Comparison of ENCODE assay signal across 17 cellular contexts in genomic region chr21:36554411-36555157, GRCh38.
A peak's percentile ranks its signal among the peaks of the same experiment; 100 is the strongest.
DNase-seq lines count a peak whose midpoint lies in the region; TF ChIP-seq lines count a peak whose summit lies in the region.
"Had no signal": no experiment of that assay in that cellular context is flagged by ENCODE, and none has a peak within 500 bp of the region (broad histone marks: within the 10 kb centered on the region; RNA-seq: fewer than 3 reads in every experiment).

No MANE protein-coding gene starts in this region.

- no CpG with 5 or more reads among the region's 15 CpGs for WGBS in mesendoderm (ENCODE audit: extremely low coverage, insufficient coverage, low lambda C conversion rate)

- no peak overlapping the region for H3K9ac ChIP-seq in Karpas-422 (ENCODE audit: low read length)
- no peak overlapping the region for H3K9ac ChIP-seq in mesendoderm (ENCODE audit: low read length)

- H2AFZ ChIP-seq in Karpas-422 (ENCODE audit: low read length) = no peak overlapping the region

- H3K4me1 ChIP-seq in Karpas-422 (ENCODE audit: low read length) (no peaks in the 10 kb centered on the region), mesendoderm (ENCODE audit: control insufficient read depth, low read depth, low read length) (no peaks in the 10 kb centered on the region)
- H3K4me1 ChIP-seq: A549, HAP-1 had no signal

- no peak for TF ChIP-seq CTCF in type B pancreatic cell (conservative IDR thresholded peaks at IDR 0.05)

- H3K4me3 Mint-ChIP-seq in type B pancreatic cell = no peak overlapping the region
- H3K4me3 Mint-ChIP-seq: CD14-positive monocyte; CD8-positive, alpha-beta T cell; HFFc6 had no signal

- H3K4me1 Mint-ChIP-seq in type B pancreatic cell (ENCODE audit: unreplicated experiment) = peaks cover 23% of the 10 kb centered on the region

- no peak overlapping the region for H2AK5ac ChIP-seq in mesendoderm (ENCODE audit: low read length)

- H4K20me1 ChIP-seq in Karpas-422 (ENCODE audit: insufficient read depth, low read depth, low read length) = no peaks in the 10 kb centered on the region

- DNase-seq in Karpas-422 = peak; percentile 2
- peak; percentile 31 for DNase-seq in ecto neural progenitor cell (ENCODE audit: low spot score)
- peak; percentile 43 for DNase-seq in mesendoderm
- DNase-seq in type B pancreatic cell (ENCODE audit: extremely low spot score, unreplicated experiment) = peak; percentile 40
- no peak for DNase-seq in NCI-H524 (lab: John Stamatoyannopoulos, UW)
- DNase-seq in NCI-H526 treated with DMSO at 0.1 percent for 48 hours (lab: John Stamatoyannopoulos, UW) = no peak
- no peak for DNase-seq in GM03348 (ENCODE audit: low spot score)
- DNase-seq: CD8-positive, alpha-beta T cell; COR-L47; DMS153; DMS79 treated with DMSO at 0.1 percent for 48 hours; EL; GOT3; HFFc6 had no signal

- H3K4ac ChIP-seq in mesendoderm (ENCODE audit: low read depth, low read length) = no peak overlapping the region

- H2BK15ac ChIP-seq in mesendoderm (replicated peaks; ENCODE audit: low read depth) = no peak overlapping the region

- H3K79me2 ChIP-seq in Karpas-422 (ENCODE audit: low read length) (no peaks in the 10 kb centered on the region), mesendoderm (ENCODE audit: control insufficient read depth, insufficient read depth, low read length) (no peaks in the 10 kb centered on the region)

- H3K36me3 ChIP-seq in Karpas-422 (ENCODE audit: insufficient read depth, low read length) = no peaks in the 10 kb centered on the region
- no peaks in the 10 kb centered on the region for H3K36me3 ChIP-seq in mesendoderm (ENCODE audit: control insufficient read depth, insufficient read depth, low read length)
- H3K36me3 ChIP-seq: HAP-1 had no signal

- H3K27me3 ChIP-seq in Karpas-422 (ENCODE audit: low read length) = no peaks in the 10 kb centered on the region; the same call in 1 of the 2 replicates
- H3K27me3 ChIP-seq in mesendoderm (ENCODE audit: insufficient read depth, low read length, poor library complexity) = no peaks in the 10 kb centered on the region

- no peak overlapping the region for H4K8ac ChIP-seq in mesendoderm (ENCODE audit: low read depth, low read length)

- H3K18ac ChIP-seq in mesendoderm (ENCODE audit: low read length) = no peak overlapping the region

- no peak overlapping the region for H3K23ac ChIP-seq in mesendoderm (ENCODE audit: low read length)

- H3K36me3 Mint-ChIP-seq in type B pancreatic cell = no peaks in the 10 kb centered on the region
- H3K36me3 Mint-ChIP-seq: CD14-positive monocyte; CD8-positive, alpha-beta T cell had no signal

- no peak overlapping the region for H2BK120ac ChIP-seq in mesendoderm (ENCODE audit: low read depth, low read length)

- H3K79me1 ChIP-seq in mesendoderm (ENCODE audit: low read length) = no peaks in the 10 kb centered on the region

- H3K9me2 ChIP-seq in Karpas-422 (replicated peaks; ENCODE audit: insufficient read depth, low read length) = no peaks in the 10 kb centered on the region

- no peak overlapping the region for H2BK5ac ChIP-seq in mesendoderm (ENCODE audit: low read length)

- no peaks in the 10 kb centered on the region for H3K9me3 ChIP-seq in Karpas-422 (ENCODE audit: low read length)
- H3K9me3 ChIP-seq: A549, HAP-1 had no signal

- no peak overlapping the region for H3K4me2 ChIP-seq in Karpas-422 (ENCODE audit: low read depth, low read length, poor library complexity, severe bottlenecking)
- no peak overlapping the region for H3K4me2 ChIP-seq in mesendoderm (ENCODE audit: low read length)
- H3K4me2 ChIP-seq: A549 had no signal

- no peaks in the 10 kb centered on the region for H3K9me3 Mint-ChIP-seq in type B pancreatic cell
- H3K9me3 Mint-ChIP-seq: HFFc6 had no signal

- no peak overlapping the region for H3K27ac Mint-ChIP-seq in type B pancreatic cell
- H3K27ac Mint-ChIP-seq: CD14-positive monocyte; CD8-positive, alpha-beta T cell; HFFc6 had no signal

- H3K27me3 Mint-ChIP-seq in type B pancreatic cell = peaks cover 23% of the 10 kb centered on the region

- no peak overlapping the region for H3K56ac ChIP-seq in mesendoderm (ENCODE audit: low read length)

- no peak overlapping the region for H4K5ac ChIP-seq in mesendoderm (ENCODE audit: low read length)

- H3K4me3 ChIP-seq in Karpas-422 (ENCODE audit: low read length) = no peak overlapping the region
- H3K4me3 ChIP-seq in mesendoderm (ENCODE audit: low read length) = no peak overlapping the region
- H3K4me3 ChIP-seq: A549, HAP-1 had no signal

- H3K27ac ChIP-seq in Karpas-422 (ENCODE audit: low read length) (no peak overlapping the region), mesendoderm (ENCODE audit: low read depth, low read length) (no peak overlapping the region)
- H3K27ac ChIP-seq: A549 had no signal

Comparison
In these comparisons a context has a peak if more than half of its experiments do, and no peak if none do; other contexts are left out.
1. DNase-seq: peak in Karpas-422 (single experiment), ecto neural progenitor cell (single experiment), mesendoderm (single experiment) and type B pancreatic cell (single experiment); none in NCI-H524 (0 of 2), NCI-H526 treated with DMSO at 0.1 percent for 48 hours (single experiment) and GM03348 (single experiment).